ENCODE assay signal across 28 cellular contexts in genomic region chr14:98714604-98715003, GRCh38.
"Had no signal": no experiment of that assay in that cellular context is flagged by ENCODE, and none has a peak within 500 bp of the region (broad histone marks: within the 10 kb centered on the region; RNA-seq: fewer than 3 reads in every experiment).

No MANE protein-coding gene starts in this region.

- H3K9me3 ChIP-seq: left lung, lower lobe of right lung, neutrophil, right atrium auricular region, right lobe of liver, stomach, thoracic aorta, tibial nerve, vagina had no signal

- H2AFZ ChIP-seq: neural progenitor cell, parathyroid adenoma had no signal

- H3K4me3 Mint-ChIP-seq: immature natural killer cell; naive thymus-derived CD8-positive, alpha-beta T cell; neural progenitor cell; stimulated activated naive B cell treated with anti-CD40 and anti-IgM and Interleukin-4, amounts not matched to agents 10 μg/mL and 1 μg/mL and 100 μg/mL, for 72 hours; type B pancreatic cell had no signal

- DNase-seq: hypothalamus; immature natural killer cell; kidney; left colon; left lung; lower lobe of right lung; mammary epithelial cell; mesenchymal stem cell; naive thymus-derived CD8-positive, alpha-beta T cell; occipital lobe; right lobe of liver; stimulated activated CD4-positive, alpha-beta T cell treated with anti-CD3 and anti-CD28 coated beads, Interleukin-12 subunit alpha, Interleukin-12 subunit beta, amount 100 ng/mL, for 4 hours; stimulated activated CD4-positive, alpha-beta T cell treated with anti-CD3 and anti-CD28 coated beads, Interleukin-15, amount 100 ng/mL, for 24 hours; stimulated activated CD4-positive, alpha-beta T cell treated with anti-CD3 and anti-CD28 coated beads, Interleukin-2, amount 100 ng/mL, for 24 hours; stimulated activated CD4-positive, alpha-beta T cell treated with anti-CD3 and anti-CD28 coated beads, Interleukin-4, amount 100 ng/mL, for 1 hour; stimulated activated naive B cell treated with anti-CD40 and anti-IgM and Interleukin-4, amounts not matched to agents 10 μg/mL and 1 μg/mL and 100 μg/mL, for 72 hours; stimulated activated naive CD8-positive, alpha-beta T cell treated with anti-CD3 and anti-CD28 coated beads, Interleukin-15, Interleukin-2, amounts not matched to agents 100 U/mL and 50 U/mL, for 24 hours; stomach had no signal

- H3K4me2 ChIP-seq: neural progenitor cell had no signal

- H3K36me3 Mint-ChIP-seq: immature natural killer cell; naive thymus-derived CD8-positive, alpha-beta T cell; neural progenitor cell; stimulated activated naive B cell treated with anti-CD40 and anti-IgM and Interleukin-4, amounts not matched to agents 10 μg/mL and 1 μg/mL and 100 μg/mL, for 72 hours; type B pancreatic cell had no signal

- H3K4me1 ChIP-seq: left lung, lower lobe of right lung, neural progenitor cell, parathyroid adenoma, right atrium auricular region, right lobe of liver, stomach, tibial nerve had no signal

- H3K36me3 ChIP-seq: left lung, lower lobe of right lung, neural progenitor cell, neutrophil, right atrium auricular region, right lobe of liver, stomach, thoracic aorta, tibial nerve, vagina had no signal

- H3K9ac ChIP-seq: neural progenitor cell, parathyroid adenoma had no signal

- H3K4me3 ChIP-seq: left lung, lower lobe of right lung, neural progenitor cell, right atrium auricular region, right lobe of liver, skin epidermis, stomach, thoracic aorta, tibial nerve, vagina had no signal

- H3K27me3 Mint-ChIP-seq: naive thymus-derived CD8-positive, alpha-beta T cell; stimulated activated naive B cell treated with anti-CD40 and anti-IgM and Interleukin-4, amounts not matched to agents 10 μg/mL and 1 μg/mL and 100 μg/mL, for 72 hours had no signal

- H3K27me3 ChIP-seq: left lung, neural progenitor cell, neutrophil, right atrium auricular region, right lobe of liver, tibial nerve, vagina had no signal

- H3K79me2 ChIP-seq: parathyroid adenoma had no signal

- H3K9me3 Mint-ChIP-seq: immature natural killer cell; naive thymus-derived CD8-positive, alpha-beta T cell; nephron; type B pancreatic cell had no signal

- H3K27ac ChIP-seq: left lung, lower lobe of right lung, neural progenitor cell, neutrophil, parathyroid adenoma, right atrium auricular region, right lobe of liver, stomach, thoracic aorta, tibial nerve, vagina had no signal

- H3K27ac Mint-ChIP-seq: immature natural killer cell; neural progenitor cell; stimulated activated naive B cell treated with anti-CD40 and anti-IgM and Interleukin-4, amounts not matched to agents 10 μg/mL and 1 μg/mL and 100 μg/mL, for 72 hours; type B pancreatic cell had no signal

- H3K4me1 Mint-ChIP-seq: neural progenitor cell had no signal
